12 cellular contexts compared by ENCODE assay signal in the genomic region with DNA sequence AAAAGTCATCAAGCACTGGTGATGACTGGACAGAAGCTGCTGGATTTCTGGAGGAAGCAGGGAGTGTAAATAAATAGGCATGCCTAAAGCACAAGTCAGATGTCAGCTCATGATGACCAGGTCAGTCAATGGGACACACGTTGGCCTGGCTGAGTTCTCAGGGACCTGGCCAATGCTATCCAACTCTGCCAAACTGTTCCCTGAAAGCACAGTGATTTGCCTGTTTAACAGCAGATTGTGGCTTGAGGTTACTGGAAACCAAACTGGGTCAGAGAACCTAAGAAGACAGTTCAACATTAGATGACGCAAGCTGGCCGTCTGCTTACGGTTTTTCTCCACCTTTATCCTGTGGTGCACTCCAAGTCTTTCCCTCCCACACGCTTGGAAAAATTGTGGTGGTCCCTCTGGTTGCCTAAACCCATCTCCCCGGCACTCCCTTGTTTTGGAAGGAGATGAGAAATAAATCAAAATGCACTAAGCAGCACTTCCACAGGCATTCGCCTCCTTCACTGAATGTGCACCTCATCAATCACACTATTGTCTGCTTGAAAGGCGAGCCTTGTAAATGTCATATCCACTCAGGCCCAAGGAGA.
DNase-seq lines count a peak whose midpoint lies in the region; TF ChIP-seq lines count a peak whose summit lies in the region.
"Had no signal": no experiment of that assay in that cellular context is flagged by ENCODE, and none has a peak within 500 bp of the region (broad histone marks: within the 10 kb centered on the region; RNA-seq: fewer than 3 reads in every experiment).

No MANE protein-coding gene starts in this region.

- no peak overlapping the region for H3K27ac Mint-ChIP-seq in activated CD4-positive, alpha-beta T cell treated with anti-CD3 and anti-CD28 coated beads, Interleukin-2, amount 10 ng/mL, durations not matched to agents 24 days and 14 days
- H3K27ac Mint-ChIP-seq: immature natural killer cell had no signal

- H3K9me3 Mint-ChIP-seq in activated CD4-positive, alpha-beta T cell treated with anti-CD3 and anti-CD28 coated beads, Interleukin-2, amount 10 ng/mL, durations not matched to agents 24 days and 14 days = peaks cover 4% of the 10 kb centered on the region

- no peak for TF ChIP-seq CTCF in fibroblast of mammary gland (conservative IDR thresholded peaks at IDR 0.05; ENCODE audit: control insufficient read depth, insufficient read depth, low read depth, low read length)

- H3K36me3 Mint-ChIP-seq in activated CD4-positive, alpha-beta T cell treated with anti-CD3 and anti-CD28 coated beads, Interleukin-2, amount 10 ng/mL, durations not matched to agents 24 days and 14 days (ENCODE audit: low read depth) = peaks cover 37% of the 10 kb centered on the region

- peaks cover 14% of the 10 kb centered on the region for H3K36me3 ChIP-seq in MG63

- in situ Hi-C loops in Caki2 (cut with HindIII; ENCODE audit: low pct_unique_long_range_greater_than_20kb, low sequenced_read_pairs) = no loop called here

- H3K4me1 Mint-ChIP-seq in activated CD4-positive, alpha-beta T cell treated with anti-CD3 and anti-CD28 coated beads, Interleukin-2, amount 10 ng/mL, durations not matched to agents 24 days and 14 days = no peaks in the 10 kb centered on the region
- H3K4me1 Mint-ChIP-seq: CD4-positive, CD25-positive, alpha-beta regulatory T cell; immature natural killer cell had no signal

- peaks cover 17% of the 10 kb centered on the region for H3K9me3 ChIP-seq in MG63

- DNase-seq in Caki2 (ENCODE audit: low read depth) (peak; percentile 8), MG63 (peak; percentile 68), fibroblast of mammary gland (ENCODE audit: low read depth) (peak; percentile 94), pons (ENCODE audit: low spot score) (peak; percentile 42), T-helper 1 cell (no peak)
- no peak for DNase-seq in stimulated activated CD4-positive, alpha-beta T cell treated with anti-CD3 and anti-CD28 coated beads, Interleukin-15, amount 100 ng/mL, for 24 hours
- no peak for DNase-seq in activated CD4-positive, CD25-positive, alpha-beta regulatory T cell treated with anti-CD3 and anti-CD28 coated beads, Interleukin-2, amount 50 U/mL, for 72 hours
- no peak for DNase-seq in activated CD4-positive, alpha-beta T cell treated with anti-CD3 and anti-CD28 coated beads, Interleukin-2, amount 10 ng/mL, durations not matched to agents 24 days and 14 days
- DNase-seq: activated CD4-positive, alpha-beta T cell treated with anti-CD3 and anti-CD28 coated beads for 4 hours; CD4-positive, CD25-positive, alpha-beta regulatory T cell; immature natural killer cell; NCI-H146 had no signal

- H3K27me3 Mint-ChIP-seq in activated CD4-positive, alpha-beta T cell treated with anti-CD3 and anti-CD28 coated beads, Interleukin-2, amount 10 ng/mL, durations not matched to agents 24 days and 14 days = no peaks in the 10 kb centered on the region
- H3K27me3 Mint-ChIP-seq: CD4-positive, CD25-positive, alpha-beta regulatory T cell had no signal

- H3K27me3 ChIP-seq in MG63 = no peaks in the 10 kb centered on the region

- intact Hi-C loops in activated CD4-positive, alpha-beta T cell treated with anti-CD3 and anti-CD28 coated beads, Interleukin-2, amount 10 ng/mL, durations not matched to agents 24 days and 14 days (cut with micrococcal nuclease) = no loop called here

- no peak overlapping the region for H3K4me3 Mint-ChIP-seq in activated CD4-positive, alpha-beta T cell treated with anti-CD3 and anti-CD28 coated beads, Interleukin-2, amount 10 ng/mL, durations not matched to agents 24 days and 14 days
- H3K4me3 Mint-ChIP-seq: immature natural killer cell had no signal

- no peak overlapping the region for H3K4me3 ChIP-seq in MG63
- H3K4me3 ChIP-seq in fibroblast of mammary gland (ENCODE audit: control insufficient read depth, low read depth, low read length) = no peak overlapping the region

Comparison
In these comparisons a context has a peak if more than half of its experiments do, and no peak if none do; other contexts are left out.
1. DNase-seq: peak in Caki2 (single experiment), MG63 (single experiment), fibroblast of mammary gland (single experiment) and pons (single experiment); none in stimulated activated CD4-positive, alpha-beta T cell treated with anti-CD3 and anti-CD28 coated beads, Interleukin-15, amount 100 ng/mL, for 24 hours (single experiment), activated CD4-positive, CD25-positive, alpha-beta regulatory T cell treated with anti-CD3 and anti-CD28 coated beads, Interleukin-2, amount 50 U/mL, for 72 hours (single experiment), activated CD4-positive, alpha-beta T cell treated with anti-CD3 and anti-CD28 coated beads, Interleukin-2, amount 10 ng/mL, durations not matched to agents 24 days and 14 days (single experiment) and T-helper 1 cell (0 of 5).